8 cellular contexts compared by ENCODE assay signal in the genomic region with DNA sequence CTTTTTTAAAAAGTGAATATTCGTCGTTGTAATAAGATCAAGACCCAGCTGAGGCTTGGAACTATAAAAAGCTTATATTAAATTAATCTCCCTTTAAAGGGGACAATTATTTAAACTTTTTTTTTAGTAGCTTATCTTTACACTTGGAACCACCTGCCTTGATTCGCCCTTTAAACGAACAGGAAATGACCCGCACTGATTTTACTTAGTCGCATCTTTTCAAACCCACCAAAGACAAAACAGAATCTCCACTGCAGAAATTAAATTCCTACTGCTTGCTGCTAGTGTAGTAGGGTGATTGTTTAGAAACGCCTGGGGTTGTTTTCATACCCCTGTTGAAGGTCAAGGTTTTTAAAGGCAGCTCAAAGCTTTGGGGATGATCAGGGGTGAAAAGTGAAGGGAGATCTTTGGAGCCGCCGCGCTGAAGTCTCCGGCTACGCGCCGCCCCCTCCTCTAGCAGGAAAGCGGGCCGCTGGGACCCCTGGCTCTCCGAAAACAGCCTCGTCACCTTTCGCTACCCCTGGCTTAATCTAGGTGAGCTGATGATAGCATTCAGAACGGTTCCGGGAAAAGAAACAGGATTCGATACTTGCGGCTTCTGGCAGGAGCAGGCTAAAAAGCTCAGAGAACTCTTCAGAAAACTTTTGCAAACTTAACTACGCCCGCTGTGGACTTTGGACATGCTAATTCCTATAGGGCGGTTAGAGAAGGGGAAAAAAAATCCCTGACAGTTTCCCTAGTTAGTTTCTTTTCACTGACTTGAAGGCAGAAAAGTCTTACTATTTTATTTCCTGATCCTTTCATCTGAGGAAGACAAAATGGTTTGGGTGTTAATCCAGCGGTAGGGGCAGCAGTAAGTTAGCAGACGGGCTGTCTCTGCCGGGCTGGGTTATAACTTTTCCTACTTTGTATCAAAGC.
DNase-seq lines count a peak whose midpoint lies in the region; ATAC-seq, FAIRE-seq and TF ChIP-seq lines count a peak whose summit lies in the region.

No MANE protein-coding gene starts in this region.

- H4K20me1 ChIP-seq in GM23338 (replicated peaks; ENCODE audit: insufficient read depth) = peaks cover 12% of the 10 kb centered on the region
- peaks cover 2 to 21% of the 10 kb centered on the region in 2 experiments for H4K20me1 ChIP-seq in H1 (replicated peaks in 1 of 2; ENCODE audit: control insufficient read depth in 1 of 2, insufficient read depth in 2 of 2, low read length in 2 of 2)

- H3K79me1 ChIP-seq in H1 (ENCODE audit: low read depth, low read length) = no peaks in the 10 kb centered on the region

- no peak overlapping the region for H2AK5ac ChIP-seq in H1 (ENCODE audit: low read depth, low read length)

- H3K4me2 ChIP-seq in GM23338 = peak overlapping the region; percentile 74
- H3K4me2 ChIP-seq in H1 (ENCODE audit: insufficient read depth in 1 of 2, low read depth in 2 of 2, low read length in 2 of 2) = peak overlapping the region; percentile 84 to 97

- H3F3A ChIP-seq in GM23338 (replicated peaks; ENCODE audit: low read depth) = peaks cover 18% of the 10 kb centered on the region

- H4K5ac ChIP-seq in H1 (ENCODE audit: insufficient read length, low read depth, low read length) = no peak overlapping the region

- H2BK15ac ChIP-seq in H1 (ENCODE audit: low read length) = no peak overlapping the region

- H3K14ac ChIP-seq in H1 (ENCODE audit: insufficient read length) = no peak overlapping the region

- H2BK12ac ChIP-seq in H1 (ENCODE audit: low read depth, low read length) = no peak overlapping the region

- H3K23me2 ChIP-seq in H1 (ENCODE audit: low read depth, low read length) = peaks cover 18% of the 10 kb centered on the region; the same call in 1 of the 2 replicates

- no peak; the same call in 2 of the 3 replicates for ATAC-seq in GM23338
- no peak for ATAC-seq in HG03442 (IDR thresholded peaks at IDR 0.05; ENCODE audit: unreplicated experiment)
- ATAC-seq in HG03039 (IDR thresholded peaks at IDR 0.05; ENCODE audit: unreplicated experiment) = no peak
- ATAC-seq in HG02973 (IDR thresholded peaks at IDR 0.05; ENCODE audit: unreplicated experiment) = no peak

- H3K4me3 Mint-ChIP-seq in GM23338 = peak overlapping the region; percentile 79
- peak overlapping the region; percentile 78 for H3K4me3 Mint-ChIP-seq in neural crest cell

- H3K4me3 ChIP-seq in GM23338 (peak overlapping the region; percentile 67), H1 (ENCODE audit: extremely low read depth in 1 of 4, insufficient read depth in 2 of 4, low read depth in 3 of 4, low read length in 4 of 4) (peak overlapping the region in 3 of 4 experiments; percentile 26 to 73 (median 42); a peak in 4 of 8 replicates)

- POLR2A ChIA-PET in RWPE1 (lab: Yijun Ruan, JAX; ENCODE audit: low non-redundant PET) (no interaction called here), H1 (lab: Charles Lee; ENCODE audit: partially characterized antibody) (interaction anchor here (1.5 kb wide), 2 partner anchors 21 to 39 kb away, joined by 3 to 4 read pairs; no protein-coding TSS in a partner anchor)

- no peak overlapping the region for H4K8ac ChIP-seq in H1 (ENCODE audit: extremely low read depth, insufficient read depth, low read length)

- H2BK120ac ChIP-seq in H1 (replicated peaks; ENCODE audit: low read depth, low read length) = no peak overlapping the region

- H3K4me1 Mint-ChIP-seq in GM23338 (peaks cover 24% of the 10 kb centered on the region), neural crest cell (peaks cover 18% of the 10 kb centered on the region)

- no peaks in the 10 kb centered on the region; the same call in 2 of the 3 replicates for H3K36me3 Mint-ChIP-seq in GM23338 (ENCODE audit: low read depth)
- H3K36me3 Mint-ChIP-seq in neural crest cell (ENCODE audit: low read depth) = no peaks in the 10 kb centered on the region

- no peak overlapping the region for H4K91ac ChIP-seq in H1 (replicated peaks; ENCODE audit: insufficient read length, low read length)

- 6% methylated on average over 29 of the region's 29 CpGs; no CpG with 5 or more reads in 1 of the 2 experiments for WGBS in H1 (ENCODE audit: extremely low coverage in 1 of 2, insufficient coverage in 1 of 2, insufficient read length in 1 of 2, insufficient replicate concordance in 2 of 2, low coverage in 1 of 2, low lambda C conversion rate in 2 of 2, missing lambda C conversion rate in 1 of 2), 2 experiments

- H3K9me3 Mint-ChIP-seq in GM23338 (peaks cover 3% of the 10 kb centered on the region; the same call in 1 of the 3 replicates), neural crest cell (no peaks in the 10 kb centered on the region)

- TF ChIP-seq CTCF in GM23338 (conservative IDR thresholded peaks at IDR 0.05; ENCODE audit: low read depth in 2 of 2) (no peak), RWPE1 (conservative IDR thresholded peaks at IDR 0.05; ENCODE audit: low read depth) (no peak), H1 (IDR thresholded peaks at IDR 0.05; ENCODE audit: control extremely low read depth in 1 of 3, insufficient read depth in 1 of 3, low read depth in 1 of 3, low read length in 3 of 3) (no peak), neural crest cell (conservative IDR thresholded peaks at IDR 0.05) (no peak)

- H3K79me2 ChIP-seq in GM23338 (replicated peaks; ENCODE audit: insufficient read depth) = no peaks in the 10 kb centered on the region
- H3K79me2 ChIP-seq in H1 (ENCODE audit: control insufficient read depth in 1 of 2, insufficient read depth in 2 of 2, low read length in 2 of 2) = no peaks in the 10 kb centered on the region

- H3K56ac ChIP-seq in H1 (replicated peaks; ENCODE audit: insufficient read length, low read depth, low read length) = no peak overlapping the region

- FAIRE-seq in H1 (lab: Jason Lieb, UNC) = no peak

- no peak overlapping the region for H3K18ac ChIP-seq in H1 (ENCODE audit: extremely low read depth, low read length)

- no peak overlapping the region for H3K27ac Mint-ChIP-seq in GM23338
- no peak overlapping the region for H3K27ac Mint-ChIP-seq in neural crest cell (ENCODE audit: unreplicated experiment)

- H2AFZ ChIP-seq in GM23338 (no peak overlapping the region), H1 (ENCODE audit: low read length) (no peak overlapping the region)

- CTCF ChIA-PET in RWPE1 (lab: Yijun Ruan, JAX) (interaction anchor here (0.5 to 2.8 kb wide), 7 partner anchors 34 to 1054 kb away, joined by 3 to 10 read pairs (median 4); no protein-coding TSS in a partner anchor), H1 (lab: Charles Lee; ENCODE audit: partially characterized antibody) (interaction anchor here (0.7 to 4.2 kb wide), 12 partner anchors 18 to 495 kb away, joined by 3 to 22 read pairs (median 3); no protein-coding TSS in a partner anchor)

- no peaks in the 10 kb centered on the region for H3K9me3 ChIP-seq in H1 (ENCODE audit: insufficient read depth in 2 of 2, low read depth in 1 of 2, low read length in 1 of 2)

- DNase-seq in GM23338 (ENCODE audit: low spot score) (peak; percentile 61), RWPE1 (ENCODE audit: low spot score) (no peak), H1 (ENCODE audit: low read depth in 1 of 2, low spot score in 2 of 2) (peak in 1 of 2 experiments; percentile 55), neural crest cell (ENCODE audit: low read depth, low spot score) (no peak), NCI-H226 (no peak)

- peaks cover 31% of the 10 kb centered on the region for H3K4me1 ChIP-seq in GM23338 (ENCODE audit: insufficient read depth)
- peaks cover 3 to 15% (median 9%) of the 10 kb centered on the region in 4 experiments; a peak in 6 of 7 replicates for H3K4me1 ChIP-seq in H1 (replicated peaks in 1 of 4; ENCODE audit: control insufficient read depth in 3 of 4, insufficient read depth in 4 of 4, low read length in 3 of 4)

- H3K9ac ChIP-seq in H1 (replicated peaks in 1 of 4; ENCODE audit: extremely low read depth in 1 of 4, low read depth in 3 of 4, low read length in 3 of 4) = no peak overlapping the region

- no peaks in the 10 kb centered on the region for H3K36me3 ChIP-seq in GM23338 (ENCODE audit: insufficient read depth)
- H3K36me3 ChIP-seq in H1 (ENCODE audit: control insufficient read depth in 2 of 4, insufficient read depth in 4 of 4, low read length in 3 of 4) = no peaks in the 10 kb centered on the region; a peak in 1 of 8 replicates

- TF ChIP-seq POLR2A in H1 (IDR thresholded peaks at IDR 0.05; ENCODE audit: control extremely low read depth in 1 of 2, low read depth in 2 of 2, low read length in 2 of 2) = no peak

- peaks cover 66% of the 10 kb centered on the region for H3K27me3 Mint-ChIP-seq in GM23338 (ENCODE audit: insufficient read depth, low read depth, poor library complexity)
- peaks cover 81% of the 10 kb centered on the region for H3K27me3 Mint-ChIP-seq in neural crest cell (ENCODE audit: low read depth)

- no peak overlapping the region for H2BK20ac ChIP-seq in H1 (ENCODE audit: low read length)

- no peak overlapping the region for H3K23ac ChIP-seq in H1 (ENCODE audit: insufficient read length)

- no peak overlapping the region for H3K4ac ChIP-seq in H1 (replicated peaks; ENCODE audit: insufficient read length, low read depth, low read length)

- H2BK5ac ChIP-seq in H1 (ENCODE audit: low read depth, low read length) = no peak overlapping the region

- peaks cover 94% of the 10 kb centered on the region for H3K27me3 ChIP-seq in GM23338 (ENCODE audit: insufficient read depth)
- peaks cover 36 to 79% (median 67%) of the 10 kb centered on the region in 4 experiments for H3K27me3 ChIP-seq in H1 (replicated peaks in 1 of 4; ENCODE audit: control insufficient read depth in 3 of 4, extremely low read depth in 1 of 4, insufficient read depth in 3 of 4, low read length in 3 of 4)

- no peak for TF ChIP-seq EP300 in H1 (IDR thresholded peaks at IDR 0.05; ENCODE audit: borderline replicate concordance in 1 of 2, low read depth in 2 of 2, low read length in 2 of 2)

- no peak for TF ChIP-seq RAD21 in H1 (IDR thresholded peaks at IDR 0.05 in 1 of 2, conservative IDR thresholded peaks at IDR 0.05 in 1 of 2; ENCODE audit: low read depth in 2 of 2, low read length in 2 of 2)

- no peaks in the 10 kb centered on the region for H3K9me2 ChIP-seq in GM23338 (ENCODE audit: insufficient read depth)

- H3K27ac ChIP-seq in GM23338 (ENCODE audit: low read depth) = no peak overlapping the region
- peak overlapping the region; percentile 88 for H3K27ac ChIP-seq in RWPE1
- no peak overlapping the region for H3K27ac ChIP-seq in H1 (ENCODE audit: low read depth, low read length)

TF ChIP-seq in H1, 55 proteins besides CTCF, POLR2A, EP300 and RAD21 (continues in another document):
- TF ChIP-seq RBBP5 (IDR thresholded peaks at IDR 0.05; ENCODE audit: borderline replicate concordance, low read depth, low read length) (no peak), KDM5A (IDR thresholded peaks at IDR 0.05; ENCODE audit: low read length) (no peak)
- TF ChIP-seq, protein P1, sequence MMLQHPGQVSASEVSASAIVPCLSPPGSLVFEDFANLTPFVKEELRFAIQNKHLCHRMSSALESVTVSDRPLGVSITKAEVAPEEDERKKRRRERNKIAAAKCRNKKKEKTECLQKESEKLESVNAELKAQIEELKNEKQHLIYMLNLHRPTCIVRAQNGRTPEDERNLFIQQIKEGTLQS (IDR thresholded peaks at IDR 0.05; ENCODE audit: insufficient read depth, low read depth, low read length) = no peak
